Comparison of ENCODE assay signal across 22 cellular contexts in the genomic region with DNA sequence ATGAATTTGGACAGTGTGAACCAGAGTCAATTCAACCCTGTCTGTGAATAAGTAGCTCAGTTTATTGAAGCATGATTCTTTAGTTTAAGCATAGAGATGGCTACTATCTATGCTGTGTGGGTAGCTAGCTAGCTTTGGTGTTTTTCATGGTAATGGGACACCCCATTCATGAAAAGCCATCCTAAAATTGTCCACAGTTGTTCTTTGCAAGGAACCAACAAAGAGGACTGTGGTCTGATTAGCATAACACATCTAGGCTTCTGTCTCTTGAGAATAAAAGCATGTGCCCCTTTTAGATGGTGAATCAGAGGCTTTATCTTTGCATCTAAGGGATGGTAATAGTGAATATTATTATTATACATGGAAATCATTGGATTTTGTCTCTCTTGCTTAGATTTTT.
DNase-seq lines count a peak whose midpoint lies in the region; ATAC-seq and TF ChIP-seq lines count a peak whose summit lies in the region.
"Had no signal": no experiment of that assay in that cellular context is flagged by ENCODE, and none has a peak within 500 bp of the region (broad histone marks: within the 10 kb centered on the region; RNA-seq: fewer than 3 reads in every experiment).

No MANE protein-coding gene starts in this region.

- H3K27ac Mint-ChIP-seq in neural crest cell (ENCODE audit: unreplicated experiment), result peak overlapping the region; percentile 40
- H3K27ac Mint-ChIP-seq: CD4-positive, alpha-beta memory T cell had no signal

- H3K9me3 Mint-ChIP-seq in neural crest cell, result peaks cover 9% of the 10 kb centered on the region

- peak overlapping the region; percentile 68 for H3K4me3 Mint-ChIP-seq in neural crest cell
- H3K4me3 Mint-ChIP-seq: CD4-positive, alpha-beta memory T cell had no signal

- peak; percentile 69 for DNase-seq in NCI-H69 (lab: John Stamatoyannopoulos, UW)
- no peak for DNase-seq in neural crest cell (ENCODE audit: low read depth, low spot score)
- DNase-seq in HEK293T (ENCODE audit: extremely low spot score), result no peak
- no peak for DNase-seq in NCI-H2029 (lab: John Stamatoyannopoulos, UW)
- DNase-seq in NCI-H2029 treated with DMSO at 0.1 percent for 48 hours (lab: John Stamatoyannopoulos, UW), result no peak
- DNase-seq: Calu3; CD4-positive, alpha-beta memory T cell; DMS153; GM23248; KBM-7; NCI-H1092; NCI-H146; NCI-H2081; NCI-H446 treated with DMSO at 0.1 percent for 48 hours; NCI-H748 treated with DMSO at 0.1 percent for 48 hours; SHP77 treated with DMSO at 0.1 percent for 48 hours had no signal

- ATAC-seq in GM18511 (IDR thresholded peaks at IDR 0.05; ENCODE audit: unreplicated experiment), result no peak
- ATAC-seq: HCT116 had no signal

- peak overlapping the region in 7 of 11 experiments; percentile 20 to 45 (median 36); a peak in 11 of 22 replicates for H3K4me2 ChIP-seq in BLaER1 treated with 17β-estradiol and CSF1 and Interleukin-3, amounts not matched to agents 10 nM and 100 nM

- peaks cover 0 to 15% (median 8%) of the 10 kb centered on the region in 10 experiments; a peak in 12 of 20 replicates for H3K4me1 ChIP-seq in BLaER1 treated with 17β-estradiol and CSF1 and Interleukin-3, amounts not matched to agents 10 nM and 100 nM
- peaks cover 9% of the 10 kb centered on the region; the same call in 1 of the 2 replicates for H3K4me1 ChIP-seq in HEK293 (ENCODE audit: control insufficient read depth, insufficient read depth, low read length)

- H3K4me3 ChIP-seq in BLaER1 treated with 17β-estradiol and CSF1 and Interleukin-3, amounts not matched to agents 10 nM and 100 nM, result no peak overlapping the region
- no peak overlapping the region for H3K4me3 ChIP-seq in HEK293 (ENCODE audit: low read depth, low read length)
- H3K4me3 ChIP-seq: GM23248, SK-N-MC had no signal

- no peaks in the 10 kb centered on the region for H3K36me3 ChIP-seq in BLaER1 treated with 17β-estradiol and CSF1 and Interleukin-3, amounts not matched to agents 10 nM and 100 nM
- H3K36me3 ChIP-seq in HEK293 (ENCODE audit: control insufficient read depth in 2 of 2, insufficient read depth in 1 of 2, low read length in 2 of 2), result no peaks in the 10 kb centered on the region

- no peak for TF ChIP-seq CTCF in HEK293 (tag by site-specific recombination; IDR thresholded peaks at IDR 0.05)
- no peak for TF ChIP-seq CTCF in neural crest cell (conservative IDR thresholded peaks at IDR 0.05)

- POLR2A ChIA-PET in HEK293 (lab: Yijun Ruan, JAX) (no interaction called here), HEK293T (lab: Yijun Ruan, JAX) (no interaction called here)

- no peak overlapping the region for H3K27ac ChIP-seq in BLaER1 treated with 17β-estradiol and CSF1 and Interleukin-3, amounts not matched to agents 10 nM and 100 nM
- no peak overlapping the region for H3K27ac ChIP-seq in HEK293 (ENCODE audit: extremely low read depth, low read depth, low read length)
- H3K27ac ChIP-seq: GM23248, RWPE1, SK-N-MC had no signal

- H3K27me3 ChIP-seq in BLaER1 treated with 17β-estradiol and CSF1 and Interleukin-3, amounts not matched to agents 10 nM and 100 nM, result no peaks in the 10 kb centered on the region

- H3K4me1 Mint-ChIP-seq in neural crest cell, result peaks cover 64% of the 10 kb centered on the region
- H3K4me1 Mint-ChIP-seq: CD4-positive, alpha-beta memory T cell had no signal

- no peaks in the 10 kb centered on the region for H3K27me3 Mint-ChIP-seq in neural crest cell (ENCODE audit: low read depth)
- H3K27me3 Mint-ChIP-seq: CD4-positive, alpha-beta memory T cell had no signal

- H3K36me3 Mint-ChIP-seq in neural crest cell (ENCODE audit: low read depth), result peaks cover 12% of the 10 kb centered on the region
- H3K36me3 Mint-ChIP-seq: CD4-positive, alpha-beta memory T cell had no signal

- no peaks in the 10 kb centered on the region for H4K20me1 ChIP-seq in BLaER1 treated with 17β-estradiol and CSF1 and Interleukin-3, amounts not matched to agents 10 nM and 100 nM

- H3K9ac ChIP-seq in BLaER1 treated with 17β-estradiol and CSF1 and Interleukin-3, amounts not matched to agents 10 nM and 100 nM, result no peak overlapping the region
- H3K9ac ChIP-seq: GM23248 had no signal

- peaks cover 0 to 20% (median 4%) of the 10 kb centered on the region in 11 experiments; a peak in 10 of 22 replicates for H3K9me3 ChIP-seq in BLaER1 treated with 17β-estradiol and CSF1 and Interleukin-3, amounts not matched to agents 10 nM and 100 nM (replicated peaks in 1 of 11)
- H3K9me3 ChIP-seq in HEK293 (ENCODE audit: control insufficient read depth, insufficient read depth, low read depth, low read length), result no peaks in the 10 kb centered on the region

- CTCF ChIA-PET in HEK293 (lab: Yijun Ruan, JAX), result no interaction called here
- CTCF ChIA-PET in HEK293T (lab: Yijun Ruan, JAX), result no interaction called here

TF ChIP-seq in HEK293, 187 proteins besides CTCF, POLR2A, EP300 and RAD21:
- no peak for TF ChIP-seq SP3 (tag by site-specific recombination; IDR thresholded peaks at IDR 0.05)
- TF ChIP-seq, protein P1, sequence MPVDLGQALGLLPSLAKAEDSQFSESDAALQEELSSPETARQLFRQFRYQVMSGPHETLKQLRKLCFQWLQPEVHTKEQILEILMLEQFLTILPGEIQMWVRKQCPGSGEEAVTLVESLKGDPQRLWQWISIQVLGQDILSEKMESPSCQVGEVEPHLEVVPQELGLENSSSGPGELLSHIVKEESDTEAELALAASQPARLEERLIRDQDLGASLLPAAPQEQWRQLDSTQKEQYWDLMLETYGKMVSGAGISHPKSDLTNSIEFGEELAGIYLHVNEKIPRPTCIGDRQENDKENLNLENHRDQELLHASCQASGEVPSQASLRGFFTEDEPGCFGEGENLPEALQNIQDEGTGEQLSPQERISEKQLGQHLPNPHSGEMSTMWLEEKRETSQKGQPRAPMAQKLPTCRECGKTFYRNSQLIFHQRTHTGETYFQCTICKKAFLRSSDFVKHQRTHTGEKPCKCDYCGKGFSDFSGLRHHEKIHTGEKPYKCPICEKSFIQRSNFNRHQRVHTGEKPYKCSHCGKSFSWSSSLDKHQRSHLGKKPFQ (tag by site-specific recombination; IDR thresholded peaks at IDR 0.05), result 0 out of 2 replicates have a peak, but pooled peaks have one; percentile 24

TF ChIP-seq in HEK293T, 16 proteins besides CTCF, POLR2A, EP300 and RAD21:
- TF ChIP-seq NFRKB (IDR thresholded peaks at IDR 0.05) (no peak), CTBP1 (IDR thresholded peaks at IDR 0.05; ENCODE audit: borderline replicate concordance) (no peak)
TF ChIP-seq in HEK293T: peak in this region for 0.
